In genomic region chr1:201828820-201829774, GRCh38 we compare ENCODE assay signal across 8 cellular contexts. TPM values are rescaled to one million over a fixed set of nuclear protein-coding genes. Genes with fewer than 3 reads are reported as not detected.
A peak's percentile ranks its signal among the peaks of the same experiment; 100 is the strongest.
DNase-seq lines count a peak whose midpoint lies in the region; ATAC-seq and TF ChIP-seq lines count a peak whose summit lies in the region.

IPO9 (plus strand) TSS chr1:201829157; CDS start chr1:201829210, 53 bp downstream.

- ATAC-seq in effector memory CD8-positive, alpha-beta T cell (replicated peaks): peak; percentile 91
- peak; percentile 94 for ATAC-seq in memory B cell (ENCODE audit: low read depth)

- H3K36me3 Mint-ChIP-seq in effector memory CD8-positive, alpha-beta T cell (ENCODE audit: insufficient read depth): peaks cover 14% of the 10 kb centered on the region
- no peaks in the 10 kb centered on the region for H3K36me3 Mint-ChIP-seq in memory B cell

- H3K4me3 Mint-ChIP-seq in effector memory CD8-positive, alpha-beta T cell: peak within 1 kb of the TSS; percentile 97 to 99
- peak within 1 kb of the TSS; percentile 98 for H3K4me3 Mint-ChIP-seq in memory B cell

- H3K27me3 Mint-ChIP-seq in effector memory CD8-positive, alpha-beta T cell: no peaks in the 10 kb centered on the region
- no peaks in the 10 kb centered on the region for H3K27me3 Mint-ChIP-seq in memory B cell

- H3K27ac Mint-ChIP-seq in effector memory CD8-positive, alpha-beta T cell: peak within 1 kb of the TSS; percentile 97
- peak within 1 kb of the TSS; percentile 96 for H3K27ac Mint-ChIP-seq in memory B cell

- H3K9me3 Mint-ChIP-seq in effector memory CD8-positive, alpha-beta T cell: no peaks in the 10 kb centered on the region
- H3K9me3 Mint-ChIP-seq in memory B cell: no peaks in the 10 kb centered on the region

- peak; percentile 89 for DNase-seq in COR-L47 (lab: John Stamatoyannopoulos, UW)
- DNase-seq in GM20000 (ENCODE audit: low spot score): peak; percentile 98
- DNase-seq in HT1080 (ENCODE audit: low read depth): peak; percentile 91
- DNase-seq in NOMO-1 treated with DMSO at 0.1 percent for 48 hours (lab: John Stamatoyannopoulos, UW; ENCODE audit: unreplicated experiment): peak; percentile 87
- DNase-seq in activated CD8-positive, alpha-beta memory T cell treated with anti-CD3 and anti-CD28 coated beads for 4 hours (ENCODE audit: low read depth in 2 of 2): peak; percentile 86 to 87
- peak; percentile 94 to 95 (median 95) for DNase-seq in effector memory CD8-positive, alpha-beta T cell
- peak; percentile 96 for DNase-seq in memory B cell (ENCODE audit: low spot score in 2 of 2)
- peak; percentile 91 for DNase-seq in stimulated activated CD8-positive, alpha-beta memory T cell treated with anti-CD3 and anti-CD28 coated beads, Interleukin-12 subunit alpha, Interleukin-12 subunit beta, amount 100 ng/mL, for 1 hour (ENCODE audit: low read depth)

- peaks cover 20 to 35% of the 10 kb centered on the region in 2 donors for H3K4me1 Mint-ChIP-seq in effector memory CD8-positive, alpha-beta T cell (ENCODE audit: low read depth in 2 of 2)
- H3K4me1 Mint-ChIP-seq in memory B cell: peaks cover 17% of the 10 kb centered on the region

- TF ChIP-seq CTCF in GM20000 (IDR thresholded peaks at IDR 0.05; ENCODE audit: extremely low read depth, missing control alignments): peak; percentile 71

RNA-seq across cellular contexts. Expression of gene IPO9, which starts in this region (rescaled TPM):
- total RNA-seq in HT1080 (2014; rRNA removed; shearing (Covaris generic)): 30.1 and 38.9 TPM in 2 replicates
- 26.7 and 31.1 TPM in 2 replicates for polyA plus RNA-seq in HT1080 (2015; cell fraction: cytosol; rRNA removed)
- 48.8 and 53.8 TPM in 2 replicates for polyA plus RNA-seq in HT1080 (2015; cell fraction: nucleus; rRNA removed)

Comparison
In these comparisons a context has a peak if more than half of its experiments do, and no peak if none do; other contexts are left out.
1. Peak in every context shown above with its lines: DNase-seq and ATAC-seq.